Comparison of ENCODE assay signal across 1 cellular context in genomic region chr16:10514369-10515055, GRCh38.
TF ChIP-seq lines count a peak whose summit lies in the region.

No MANE protein-coding gene starts in this region.

TF ChIP-seq in HepG2, 621 proteins besides CTCF, POLR2A, EP300 and RAD21 (continued from another document and continues in another):
- TF ChIP-seq ELK4 (CRISPR knock-in tag; IDR thresholded peaks at IDR 0.05; ENCODE audit: borderline replicate concordance) (no peak), PRDM4 (CRISPR knock-in tag; IDR thresholded peaks at IDR 0.05; ENCODE audit: borderline replicate concordance) (no peak), SMYD3 (CRISPR knock-in tag; IDR thresholded peaks at IDR 0.05) (0 out of 2 replicates have a peak, but pooled peaks have one; percentile 3), KAT7 (CRISPR knock-in tag; IDR thresholded peaks at IDR 0.05; ENCODE audit: borderline replicate concordance) (no peak), ZNF557 (CRISPR knock-in tag; IDR thresholded peaks at IDR 0.05) (no peak), CHCHD3 (CRISPR knock-in tag; IDR thresholded peaks at IDR 0.05) (no peak), ERF (CRISPR knock-in tag; IDR thresholded peaks at IDR 0.05) (no peak), ZNF782 (CRISPR knock-in tag; IDR thresholded peaks at IDR 0.05; ENCODE audit: borderline replicate concordance) (no peak), RFX5 (IDR thresholded peaks at IDR 0.05; ENCODE audit: low read depth, low read length) (no peak), CHD4 (IDR thresholded peaks at IDR 0.05; ENCODE audit: borderline replicate concordance, low read length) (no peak), ZNF574 (CRISPR knock-in tag; IDR thresholded peaks at IDR 0.05) (no peak), ZNF790 (CRISPR knock-in tag; IDR thresholded peaks at IDR 0.05; ENCODE audit: borderline replicate concordance) (no peak), NPAS2 (CRISPR knock-in tag; IDR thresholded peaks at IDR 0.05; ENCODE audit: borderline replicate concordance) (no peak), ZNF556 (CRISPR knock-in tag; IDR thresholded peaks at IDR 0.05; ENCODE audit: borderline replicate concordance) (no peak), MTF1 (CRISPR knock-in tag; IDR thresholded peaks at IDR 0.05) (no peak), ZFP90 (CRISPR knock-in tag; IDR thresholded peaks at IDR 0.05; ENCODE audit: borderline replicate concordance) (0 out of 2 replicates have a peak, but pooled peaks have one; percentile 27), HNF1A (IDR thresholded peaks at IDR 0.05; ENCODE audit: low read depth) (no peak), HNF1A (CRISPR knock-in tag; IDR thresholded peaks at IDR 0.05; ENCODE audit: borderline replicate concordance) (no peak), ZNF577 (CRISPR knock-in tag; IDR thresholded peaks at IDR 0.05; ENCODE audit: borderline replicate concordance, low read depth) (no peak), ATF3 (CRISPR knock-in tag; IDR thresholded peaks at IDR 0.05) (no peak), TFAP4 (IDR thresholded peaks at IDR 0.05; ENCODE audit: borderline replicate concordance, low read depth) (no peak), NFIB (CRISPR knock-in tag; IDR thresholded peaks at IDR 0.05; ENCODE audit: borderline replicate concordance) (no peak), ZNF432 (CRISPR knock-in tag; IDR thresholded peaks at IDR 0.05; ENCODE audit: borderline replicate concordance) (no peak), ARID3A (IDR thresholded peaks at IDR 0.05; ENCODE audit: low read depth, low read length) (peak; percentile 72), HCFC1 (IDR thresholded peaks at IDR 0.05; ENCODE audit: low read depth, low read length) (no peak), ZNF441 (CRISPR knock-in tag; IDR thresholded peaks at IDR 0.05; ENCODE audit: borderline replicate concordance) (0 out of 2 replicates have a peak, but pooled peaks have one; percentile 23), KLF9 (CRISPR knock-in tag; IDR thresholded peaks at IDR 0.05; ENCODE audit: low read depth) (no peak), ZNF549 (CRISPR knock-in tag; IDR thresholded peaks at IDR 0.05) (no peak), ZNF17 (CRISPR knock-in tag; IDR thresholded peaks at IDR 0.05) (no peak), HNF4G (IDR thresholded peaks at IDR 0.05; ENCODE audit: borderline replicate concordance, low read depth, low read length) (no peak), HNF4G (CRISPR knock-in tag; IDR thresholded peaks at IDR 0.05; ENCODE audit: borderline replicate concordance, low read depth) (no peak; the same call in 1 of the 2 replicates), NR2F2 (IDR thresholded peaks at IDR 0.05; ENCODE audit: borderline replicate concordance, low read depth) (no peak), ZNF607 (CRISPR knock-in tag; IDR thresholded peaks at IDR 0.05; ENCODE audit: borderline replicate concordance) (no peak), SMARCC2 (IDR thresholded peaks at IDR 0.05) (no peak), SP1 (IDR thresholded peaks at IDR 0.05) (no peak), SP1 (CRISPR knock-in tag; IDR thresholded peaks at IDR 0.05) (no peak), FUBP1 (CRISPR knock-in tag; IDR thresholded peaks at IDR 0.05; ENCODE audit: borderline replicate concordance) (no peak), TCF7L2 (IDR thresholded peaks at IDR 0.05; ENCODE audit: low read depth, low read length) (no peak), MTA1 (CRISPR knock-in tag; IDR thresholded peaks at IDR 0.05; ENCODE audit: borderline replicate concordance) (no peak), ADNP (CRISPR knock-in tag; IDR thresholded peaks at IDR 0.05) (no peak), TEAD2 (CRISPR knock-in tag; IDR thresholded peaks at IDR 0.05) (no peak), ZBTB33 (CRISPR knock-in tag; IDR thresholded peaks at IDR 0.05) (no peak), TIGD3 (CRISPR knock-in tag; IDR thresholded peaks at IDR 0.05; ENCODE audit: borderline replicate concordance) (no peak)
